ENCODE assay signal across 1 cellular context in genomic region chr3:114327665-114328064, GRCh38.
A peak's percentile ranks its signal among the peaks of the same experiment; 100 is the strongest.
TF ChIP-seq lines count a peak whose summit lies in the region.

No MANE protein-coding gene starts in this region.

TF ChIP-seq in GM12878, 131 proteins besides CTCF, POLR2A, EP300 and RAD21 (continues in another document):
- no peak for TF ChIP-seq IRF5 (IDR thresholded peaks at IDR 0.05; ENCODE audit: borderline replicate concordance)
- TF ChIP-seq, protein P1, sequence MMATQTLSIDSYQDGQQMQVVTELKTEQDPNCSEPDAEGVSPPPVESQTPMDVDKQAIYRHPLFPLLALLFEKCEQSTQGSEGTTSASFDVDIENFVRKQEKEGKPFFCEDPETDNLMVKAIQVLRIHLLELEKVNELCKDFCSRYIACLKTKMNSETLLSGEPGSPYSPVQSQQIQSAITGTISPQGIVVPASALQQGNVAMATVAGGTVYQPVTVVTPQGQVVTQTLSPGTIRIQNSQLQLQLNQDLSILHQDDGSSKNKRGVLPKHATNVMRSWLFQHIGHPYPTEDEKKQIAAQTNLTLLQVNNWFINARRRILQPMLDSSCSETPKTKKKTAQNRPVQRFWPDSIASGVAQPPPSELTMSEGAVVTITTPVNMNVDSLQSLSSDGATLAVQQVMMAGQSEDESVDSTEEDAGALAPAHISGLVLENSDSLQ (IDR thresholded peaks at IDR 0.05), result peak; percentile 17; the same call in 1 of the 2 replicates
- no peak for TF ChIP-seq PAX5 (IDR thresholded peaks at IDR 0.05; ENCODE audit: borderline replicate concordance, low read depth, low read length)
- 0 out of 2 replicates have a peak, but pooled peaks have one; percentile 42 for TF ChIP-seq ZBTB33 (IDR thresholded peaks at IDR 0.05)
- no peak for TF ChIP-seq ZNF24 (IDR thresholded peaks at IDR 0.05)
- TF ChIP-seq, protein P2, sequence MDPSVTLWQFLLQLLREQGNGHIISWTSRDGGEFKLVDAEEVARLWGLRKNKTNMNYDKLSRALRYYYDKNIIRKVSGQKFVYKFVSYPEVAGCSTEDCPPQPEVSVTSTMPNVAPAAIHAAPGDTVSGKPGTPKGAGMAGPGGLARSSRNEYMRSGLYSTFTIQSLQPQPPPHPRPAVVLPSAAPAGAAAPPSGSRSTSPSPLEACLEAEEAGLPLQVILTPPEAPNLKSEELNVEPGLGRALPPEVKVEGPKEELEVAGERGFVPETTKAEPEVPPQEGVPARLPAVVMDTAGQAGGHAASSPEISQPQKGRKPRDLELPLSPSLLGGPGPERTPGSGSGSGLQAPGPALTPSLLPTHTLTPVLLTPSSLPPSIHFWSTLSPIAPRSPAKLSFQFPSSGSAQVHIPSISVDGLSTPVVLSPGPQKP (IDR thresholded peaks at IDR 0.05; ENCODE audit: low read depth, low read length), result no peak
- TF ChIP-seq SPI1 (IDR thresholded peaks at IDR 0.05; ENCODE audit: borderline replicate concordance, insufficient read depth, low read depth, low read length), result peak; percentile 52
- TF ChIP-seq YBX1 (IDR thresholded peaks at IDR 0.05), result no peak
- TF ChIP-seq, protein P3, sequence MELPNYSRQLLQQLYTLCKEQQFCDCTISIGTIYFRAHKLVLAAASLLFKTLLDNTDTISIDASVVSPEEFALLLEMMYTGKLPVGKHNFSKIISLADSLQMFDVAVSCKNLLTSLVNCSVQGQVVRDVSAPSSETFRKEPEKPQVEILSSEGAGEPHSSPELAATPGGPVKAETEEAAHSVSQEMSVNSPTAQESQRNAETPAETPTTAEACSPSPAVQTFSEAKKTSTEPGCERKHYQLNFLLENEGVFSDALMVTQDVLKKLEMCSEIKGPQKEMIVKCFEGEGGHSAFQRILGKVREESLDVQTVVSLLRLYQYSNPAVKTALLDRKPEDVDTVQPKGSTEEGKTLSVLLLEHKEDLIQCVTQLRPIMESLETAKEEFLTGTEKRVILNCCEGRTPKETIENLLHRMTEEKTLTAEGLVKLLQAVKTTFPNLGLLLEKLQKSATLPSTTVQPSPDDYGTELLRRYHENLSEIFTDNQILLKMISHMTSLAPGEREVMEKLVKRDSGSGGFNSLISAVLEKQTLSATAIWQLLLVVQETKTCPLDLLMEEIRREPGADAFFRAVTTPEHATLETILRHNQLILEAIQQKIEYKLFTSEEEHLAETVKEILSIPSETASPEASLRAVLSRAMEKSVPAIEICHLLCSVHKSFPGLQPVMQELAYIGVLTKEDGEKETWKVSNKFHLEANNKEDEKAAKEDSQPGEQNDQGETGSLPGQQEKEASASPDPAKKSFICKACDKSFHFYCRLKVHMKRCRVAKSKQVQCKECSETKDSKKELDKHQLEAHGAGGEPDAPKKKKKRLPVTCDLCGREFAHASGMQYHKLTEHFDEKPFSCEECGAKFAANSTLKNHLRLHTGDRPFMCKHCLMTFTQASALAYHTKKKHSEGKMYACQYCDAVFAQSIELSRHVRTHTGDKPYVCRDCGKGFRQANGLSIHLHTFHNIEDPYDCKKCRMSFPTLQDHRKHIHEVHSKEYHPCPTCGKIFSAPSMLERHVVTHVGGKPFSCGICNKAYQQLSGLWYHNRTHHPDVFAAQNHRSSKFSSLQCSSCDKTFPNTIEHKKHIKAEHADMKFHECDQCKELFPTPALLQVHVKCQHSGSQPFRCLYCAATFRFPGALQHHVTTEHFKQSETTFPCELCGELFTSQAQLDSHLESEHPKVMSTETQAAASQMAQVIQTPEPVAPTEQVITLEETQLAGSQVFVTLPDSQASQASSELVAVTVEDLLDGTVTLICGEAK (IDR thresholded peaks at IDR 0.05; ENCODE audit: borderline replicate concordance), result no peak
- TF ChIP-seq CHD1 (IDR thresholded peaks at IDR 0.05; ENCODE audit: low read depth, low read length), result no peak
- TF ChIP-seq BACH1 (IDR thresholded peaks at IDR 0.05; ENCODE audit: borderline replicate concordance), result peak; percentile 16; the same call in 1 of the 2 replicates
- no peak for TF ChIP-seq PML (IDR thresholded peaks at IDR 0.05; ENCODE audit: low read length)
- TF ChIP-seq NR2C2 (IDR thresholded peaks at IDR 0.05; ENCODE audit: borderline replicate concordance, control insufficient read depth, insufficient read length, low read depth), result no peak
- TF ChIP-seq NFIC (IDR thresholded peaks at IDR 0.05; ENCODE audit: low read depth, low read length), result no peak
- TF ChIP-seq IKZF1 (conservative IDR thresholded peaks at IDR 0.05), result peak; percentile 35; the same call in 1 of the 2 replicates
- TF ChIP-seq, protein P4, sequence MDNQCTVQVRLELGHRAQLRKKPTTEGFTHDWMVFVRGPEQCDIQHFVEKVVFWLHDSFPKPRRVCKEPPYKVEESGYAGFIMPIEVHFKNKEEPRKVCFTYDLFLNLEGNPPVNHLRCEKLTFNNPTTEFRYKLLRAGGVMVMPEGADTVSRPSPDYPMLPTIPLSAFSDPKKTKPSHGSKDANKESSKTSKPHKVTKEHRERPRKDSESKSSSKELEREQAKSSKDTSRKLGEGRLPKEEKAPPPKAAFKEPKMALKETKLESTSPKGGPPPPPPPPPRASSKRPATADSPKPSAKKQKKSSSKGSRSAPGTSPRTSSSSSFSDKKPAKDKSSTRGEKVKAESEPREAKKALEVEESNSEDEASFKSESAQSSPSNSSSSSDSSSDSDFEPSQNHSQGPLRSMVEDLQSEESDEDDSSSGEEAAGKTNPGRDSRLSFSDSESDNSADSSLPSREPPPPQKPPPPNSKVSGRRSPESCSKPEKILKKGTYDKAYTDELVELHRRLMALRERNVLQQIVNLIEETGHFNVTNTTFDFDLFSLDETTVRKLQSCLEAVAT (IDR thresholded peaks at IDR 0.05), result 0 out of 2 replicates have a peak, but pooled peaks have one; percentile 21
- no peak for TF ChIP-seq ZNF207 (IDR thresholded peaks at IDR 0.05; ENCODE audit: borderline replicate concordance)
- TF ChIP-seq JUND (IDR thresholded peaks at IDR 0.05; ENCODE audit: low read depth, low read length), result no peak
- peak in 1 of 2 experiments; percentile 21; a peak in 1 of 4 replicates for TF ChIP-seq BHLHE40 (IDR thresholded peaks at IDR 0.05; ENCODE audit: borderline replicate concordance in 1 of 2, low read depth in 2 of 2, low read length in 1 of 2)
- TF ChIP-seq, protein P5, sequence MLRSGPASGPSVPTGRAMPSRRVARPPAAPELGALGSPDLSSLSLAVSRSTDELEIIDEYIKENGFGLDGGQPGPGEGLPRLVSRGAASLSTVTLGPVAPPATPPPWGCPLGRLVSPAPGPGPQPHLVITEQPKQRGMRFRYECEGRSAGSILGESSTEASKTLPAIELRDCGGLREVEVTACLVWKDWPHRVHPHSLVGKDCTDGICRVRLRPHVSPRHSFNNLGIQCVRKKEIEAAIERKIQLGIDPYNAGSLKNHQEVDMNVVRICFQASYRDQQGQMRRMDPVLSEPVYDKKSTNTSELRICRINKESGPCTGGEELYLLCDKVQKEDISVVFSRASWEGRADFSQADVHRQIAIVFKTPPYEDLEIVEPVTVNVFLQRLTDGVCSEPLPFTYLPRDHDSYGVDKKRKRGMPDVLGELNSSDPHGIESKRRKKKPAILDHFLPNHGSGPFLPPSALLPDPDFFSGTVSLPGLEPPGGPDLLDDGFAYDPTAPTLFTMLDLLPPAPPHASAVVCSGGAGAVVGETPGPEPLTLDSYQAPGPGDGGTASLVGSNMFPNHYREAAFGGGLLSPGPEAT (IDR thresholded peaks at IDR 0.05; ENCODE audit: low read depth), result peak; percentile 50; the same call in 1 of the 2 replicates
- no peak for TF ChIP-seq ZNF592 (IDR thresholded peaks at IDR 0.05)
- no peak for TF ChIP-seq SIN3A (IDR thresholded peaks at IDR 0.05; ENCODE audit: low read depth, low read length)
- TF ChIP-seq IKZF2 (IDR thresholded peaks at IDR 0.05), result peak in 1 of 2 experiments; percentile 6; a peak in 2 of 4 replicates
- TF ChIP-seq RFX5 (IDR thresholded peaks at IDR 0.05; ENCODE audit: low read depth, low read length), result no peak
- TF ChIP-seq TCF12 (IDR thresholded peaks at IDR 0.05; ENCODE audit: low read depth, low read length), result no peak
- TF ChIP-seq, protein P6, sequence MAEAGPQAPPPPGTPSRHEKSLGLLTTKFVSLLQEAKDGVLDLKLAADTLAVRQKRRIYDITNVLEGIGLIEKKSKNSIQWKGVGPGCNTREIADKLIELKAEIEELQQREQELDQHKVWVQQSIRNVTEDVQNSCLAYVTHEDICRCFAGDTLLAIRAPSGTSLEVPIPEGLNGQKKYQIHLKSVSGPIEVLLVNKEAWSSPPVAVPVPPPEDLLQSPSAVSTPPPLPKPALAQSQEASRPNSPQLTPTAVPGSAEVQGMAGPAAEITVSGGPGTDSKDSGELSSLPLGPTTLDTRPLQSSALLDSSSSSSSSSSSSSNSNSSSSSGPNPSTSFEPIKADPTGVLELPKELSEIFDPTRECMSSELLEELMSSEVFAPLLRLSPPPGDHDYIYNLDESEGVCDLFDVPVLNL (IDR thresholded peaks at IDR 0.05; ENCODE audit: low read depth, low read length), result no peak
- no peak for TF ChIP-seq RELA (IDR thresholded peaks at IDR 0.05; ENCODE audit: borderline replicate concordance, partially characterized antibody)
- no peak for TF ChIP-seq FOS (IDR thresholded peaks at IDR 0.05; ENCODE audit: borderline replicate concordance, extremely low read depth, insufficient read length)
- no peak for TF ChIP-seq RBBP5 (conservative IDR thresholded peaks at IDR 0.05)
- no peak for TF ChIP-seq FOXM1 (IDR thresholded peaks at IDR 0.05; ENCODE audit: low read depth, low read length)
- TF ChIP-seq, protein P7, sequence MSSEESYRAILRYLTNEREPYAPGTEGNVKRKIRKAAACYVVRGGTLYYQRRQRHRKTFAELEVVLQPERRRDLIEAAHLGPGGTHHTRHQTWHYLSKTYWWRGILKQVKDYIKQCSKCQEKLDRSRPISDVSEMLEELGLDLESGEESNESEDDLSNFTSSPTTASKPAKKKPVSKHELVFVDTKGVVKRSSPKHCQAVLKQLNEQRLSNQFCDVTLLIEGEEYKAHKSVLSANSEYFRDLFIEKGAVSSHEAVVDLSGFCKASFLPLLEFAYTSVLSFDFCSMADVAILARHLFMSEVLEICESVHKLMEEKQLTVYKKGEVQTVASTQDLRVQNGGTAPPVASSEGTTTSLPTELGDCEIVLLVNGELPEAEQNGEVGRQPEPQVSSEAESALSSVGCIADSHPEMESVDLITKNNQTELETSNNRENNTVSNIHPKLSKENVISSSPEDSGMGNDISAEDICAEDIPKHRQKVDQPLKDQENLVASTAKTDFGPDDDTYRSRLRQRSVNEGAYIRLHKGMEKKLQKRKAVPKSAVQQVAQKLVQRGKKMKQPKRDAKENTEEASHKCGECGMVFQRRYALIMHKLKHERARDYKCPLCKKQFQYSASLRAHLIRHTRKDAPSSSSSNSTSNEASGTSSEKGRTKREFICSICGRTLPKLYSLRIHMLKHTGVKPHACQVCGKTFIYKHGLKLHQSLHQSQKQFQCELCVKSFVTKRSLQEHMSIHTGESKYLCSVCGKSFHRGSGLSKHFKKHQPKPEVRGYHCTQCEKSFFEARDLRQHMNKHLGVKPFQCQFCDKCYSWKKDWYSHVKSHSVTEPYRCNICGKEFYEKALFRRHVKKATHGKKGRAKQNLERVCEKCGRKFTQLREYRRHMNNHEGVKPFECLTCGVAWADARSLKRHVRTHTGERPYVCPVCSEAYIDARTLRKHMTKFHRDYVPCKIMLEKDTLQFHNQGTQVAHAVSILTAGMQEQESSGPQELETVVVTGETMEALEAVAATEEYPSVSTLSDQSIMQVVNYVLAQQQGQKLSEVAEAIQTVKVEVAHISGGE (CRISPR knock-in tag; IDR thresholded peaks at IDR 0.05), result no peak
- no peak for TF ChIP-seq EGR1 (IDR thresholded peaks at IDR 0.05; ENCODE audit: borderline replicate concordance in 1 of 2, low read depth in 2 of 2, low read length in 2 of 2)
- no peak for TF ChIP-seq POU2F2 (IDR thresholded peaks at IDR 0.05; ENCODE audit: borderline replicate concordance, low read depth, low read length)
- no peak for TF ChIP-seq KAT2A (conservative IDR thresholded peaks at IDR 0.05; ENCODE audit: control insufficient read depth, low read depth, low read length)
- no peak for TF ChIP-seq HDAC2 (IDR thresholded peaks at IDR 0.05)
